23 cellular contexts compared by ENCODE assay signal in the genomic region with DNA sequence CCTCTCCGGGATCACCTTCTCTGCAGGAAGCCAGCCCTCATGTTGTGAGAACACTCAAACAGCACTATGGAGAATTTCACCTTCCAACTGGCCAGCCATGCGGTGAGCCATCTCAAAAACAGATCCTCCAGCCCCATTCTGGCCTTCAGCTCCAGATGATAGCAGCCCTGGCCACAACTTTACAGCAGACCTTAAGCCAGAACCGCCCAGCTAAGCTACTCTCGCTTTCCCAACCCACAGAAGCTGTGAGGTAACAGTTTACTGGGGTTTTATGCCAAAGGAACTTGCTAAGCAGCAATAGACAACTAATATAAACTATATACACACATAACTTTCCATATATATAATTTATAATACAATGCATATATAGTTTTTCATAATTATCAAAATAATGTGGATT.
"Had no signal": no experiment of that assay in that cellular context is flagged by ENCODE, and none has a peak within 500 bp of the region (broad histone marks: within the 10 kb centered on the region; RNA-seq: fewer than 3 reads in every experiment).

No MANE protein-coding gene starts in this region.

- H3K27me3 Mint-ChIP-seq: activated CD4-positive, alpha-beta memory T cell treated with anti-CD3 and anti-CD28 coated beads for 36 hours had no signal

- DNase-seq: activated CD4-positive, alpha-beta memory T cell treated with anti-CD3 and anti-CD28 coated beads for 36 hours; activated CD4-positive, alpha-beta T cell treated with anti-CD3 and anti-CD28 coated beads, Interleukin-2, amount 10 ng/mL, durations not matched to agents 7 days and 5 days; activated CD4-positive, CD25-positive, alpha-beta regulatory T cell treated with anti-CD3 and anti-CD28 coated beads, Interleukin-2, amount 50 U/mL, for 72 hours; activated CD8-positive, alpha-beta memory T cell treated with anti-CD3 and anti-CD28 coated beads for 24 hours; activated naive CD4-positive, alpha-beta T cell treated with anti-CD3 and anti-CD28 coated beads, Interleukin-2, amount 50 U/mL, for 16 hours; activated naive CD8-positive, alpha-beta T cell treated with anti-CD3 and anti-CD28 coated beads, Interleukin-2, amount 10 ng/mL, durations not matched to agents 7 days and 5 days; activated T-cell treated with anti-CD3 and anti-CD28 coated beads, Interleukin-2, amount 50 U/mL, for 72 hours; adrenal gland; aorta; body of pancreas; MM.1S; NCI-H1105 treated with DMSO at 0.1 percent for 48 hours; NCI-H1436 treated with DMSO at 0.1 percent for 48 hours; NCI-H187; NCI-H2081; NCI-H510A treated with DMSO at 0.1 percent for 48 hours; NCI-H69; NK-92 treated with Interleukin-12 subunit alpha and Interleukin-12 subunit beta, amount 100 ng/mL, for 24 hours; Peyer's patch; SHP77 treated with DMSO at 0.1 percent for 48 hours had no signal

- H3K27ac Mint-ChIP-seq: activated CD4-positive, alpha-beta memory T cell treated with anti-CD3 and anti-CD28 coated beads for 36 hours; activated CD4-positive, alpha-beta T cell treated with anti-CD3 and anti-CD28 coated beads, Interleukin-2, amount 10 ng/mL, durations not matched to agents 7 days and 5 days; activated naive CD8-positive, alpha-beta T cell treated with anti-CD3 and anti-CD28 coated beads, Interleukin-2, amount 10 ng/mL, durations not matched to agents 7 days and 5 days; activated T-cell treated with anti-CD3 and anti-CD28 coated beads, Interleukin-2, amount 50 U/mL, for 72 hours; T-helper 1 cell treated with Interleukin-12 subunit alpha and Interleukin-12 subunit beta and Interleukin-4 antibody, amounts not matched to agents 30 μg/mL and 1 μg/mL, for 36 hours; WTC11 had no signal

- H3K4me1 Mint-ChIP-seq: activated CD4-positive, alpha-beta T cell treated with anti-CD3 and anti-CD28 coated beads, Interleukin-2, amount 10 ng/mL, durations not matched to agents 7 days and 5 days; central memory CD8-positive, alpha-beta T cell had no signal

- H3K4me3 Mint-ChIP-seq: activated CD4-positive, alpha-beta memory T cell treated with anti-CD3 and anti-CD28 coated beads for 36 hours; activated CD4-positive, alpha-beta T cell treated with anti-CD3 and anti-CD28 coated beads, Interleukin-2, amount 10 ng/mL, durations not matched to agents 7 days and 5 days; activated naive CD8-positive, alpha-beta T cell treated with anti-CD3 and anti-CD28 coated beads, Interleukin-2, amount 10 ng/mL, durations not matched to agents 7 days and 5 days; activated T-cell treated with anti-CD3 and anti-CD28 coated beads, Interleukin-2, amount 50 U/mL, for 72 hours; central memory CD8-positive, alpha-beta T cell; T-helper 1 cell treated with Interleukin-12 subunit alpha and Interleukin-12 subunit beta and Interleukin-4 antibody, amounts not matched to agents 30 μg/mL and 1 μg/mL, for 36 hours; WTC11 had no signal

- H3K9me3 Mint-ChIP-seq: activated CD4-positive, alpha-beta memory T cell treated with anti-CD3 and anti-CD28 coated beads for 36 hours; activated CD4-positive, alpha-beta T cell treated with anti-CD3 and anti-CD28 coated beads, Interleukin-2, amount 10 ng/mL, durations not matched to agents 7 days and 5 days; activated naive CD8-positive, alpha-beta T cell treated with anti-CD3 and anti-CD28 coated beads, Interleukin-2, amount 10 ng/mL, durations not matched to agents 7 days and 5 days; activated T-cell treated with anti-CD3 and anti-CD28 coated beads, Interleukin-2, amount 50 U/mL, for 72 hours; central memory CD8-positive, alpha-beta T cell; T-helper 1 cell treated with Interleukin-12 subunit alpha and Interleukin-12 subunit beta and Interleukin-4 antibody, amounts not matched to agents 30 μg/mL and 1 μg/mL, for 36 hours; WTC11 had no signal

- ATAC-seq: activated T-cell treated with anti-CD3 and anti-CD28 coated beads, Interleukin-2, amount 50 U/mL, for 72 hours; body of pancreas had no signal

- H3K27me3 ChIP-seq: adrenal gland, body of pancreas, Peyer's patch had no signal

- H3K4me1 ChIP-seq: adrenal gland, body of pancreas, Peyer's patch had no signal

- H3K27ac ChIP-seq: adrenal gland, body of pancreas, Peyer's patch had no signal

- H3K9me3 ChIP-seq: adrenal gland, body of pancreas, Peyer's patch had no signal

- H3K36me3 ChIP-seq: adrenal gland, Peyer's patch had no signal

- H3K4me3 ChIP-seq: adrenal gland, body of pancreas, Peyer's patch had no signal

- H3K36me3 Mint-ChIP-seq: activated CD4-positive, alpha-beta memory T cell treated with anti-CD3 and anti-CD28 coated beads for 36 hours; activated naive CD8-positive, alpha-beta T cell treated with anti-CD3 and anti-CD28 coated beads, Interleukin-2, amount 10 ng/mL, durations not matched to agents 7 days and 5 days; WTC11 had no signal
